In the genomic region with DNA sequence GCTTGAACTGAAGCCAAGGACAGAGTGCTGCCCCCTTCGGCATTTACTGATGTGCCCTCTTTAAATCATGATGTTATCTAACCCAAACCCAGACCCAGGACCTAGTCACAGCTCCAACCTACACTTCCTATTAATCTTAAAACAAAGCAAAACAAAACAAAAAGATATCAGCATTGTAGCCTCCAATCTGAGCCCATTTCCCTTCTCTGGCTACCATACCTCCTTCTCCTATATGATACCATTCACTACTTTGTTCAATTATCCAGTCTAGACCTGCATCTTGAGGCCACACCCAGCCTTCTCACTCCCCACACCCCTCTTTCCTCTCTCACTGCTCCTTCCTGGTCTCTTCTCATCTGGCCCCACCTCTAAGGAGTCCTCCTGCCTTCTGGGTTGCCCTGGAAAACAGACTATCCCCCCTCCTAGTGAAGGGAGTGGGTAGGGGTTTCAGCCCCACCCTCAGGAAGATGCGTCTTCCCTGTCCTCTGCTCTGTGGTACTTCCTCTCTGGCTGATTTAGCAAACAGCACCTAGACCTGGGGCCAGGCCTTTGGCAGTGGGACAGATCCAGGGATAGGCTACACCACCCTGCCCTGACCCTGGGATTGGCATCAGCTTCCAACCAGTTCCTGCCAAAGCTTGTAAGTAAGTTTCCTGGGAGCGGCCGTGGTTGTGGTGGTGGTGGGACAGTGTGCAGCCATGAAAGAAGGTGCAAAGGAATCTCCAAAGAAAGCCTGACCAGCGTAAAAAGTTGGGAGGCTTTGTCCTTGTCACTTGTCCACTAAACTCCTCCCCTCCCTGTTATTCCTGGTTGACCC, we compare ENCODE assay signal across 1 cellular context.
TF ChIP-seq lines count a peak whose summit lies in the region.

No MANE protein-coding gene starts in this region.

TF ChIP-seq in GM12878, 131 proteins besides CTCF, POLR2A, EP300 and RAD21:
- TF ChIP-seq CHD1 (IDR thresholded peaks at IDR 0.05; ENCODE audit: low read depth, low read length) (no peak), SREBF1 (IDR thresholded peaks at IDR 0.05; ENCODE audit: low read length) (no peak)
TF ChIP-seq in GM12878: peak in this region for 0.
